ENCODE assay signal across 1 cellular context in genomic region chr11:15883349-15883961, GRCh38.
TF ChIP-seq lines count a peak whose summit lies in the region.

No MANE protein-coding gene starts in this region.

TF ChIP-seq in GM23338, 12 proteins besides CTCF, POLR2A, EP300 and RAD21:
- TF ChIP-seq REST (IDR thresholded peaks at IDR 0.05; ENCODE audit: unreplicated experiment) (no peak), EZH2phosphoT487 (IDR thresholded peaks at IDR 0.05; ENCODE audit: unreplicated experiment) (no peak), EZH2 (IDR thresholded peaks at IDR 0.05; ENCODE audit: low read depth, unreplicated experiment) (no peak), CREB1 (CRISPR knock-in tag; IDR thresholded peaks at IDR 0.05; ENCODE audit: low read depth) (no peak), ZNF462 (CRISPR knock-in tag; IDR thresholded peaks at IDR 0.05) (no peak), POLR2AphosphoS5 (IDR thresholded peaks at IDR 0.05; ENCODE audit: low read depth) (no peak), JUNB (IDR thresholded peaks at IDR 0.05; ENCODE audit: unreplicated experiment) (no peak), STAT1 (IDR thresholded peaks at IDR 0.05; ENCODE audit: unreplicated experiment) (no peak), NANOG (IDR thresholded peaks at IDR 0.05; ENCODE audit: borderline replicate concordance) (no peak)
TF ChIP-seq in GM23338: peak in this region for 0.
